8 cellular contexts compared by ENCODE assay signal in genomic region chr19:39531834-39532232, GRCh38. TPM values are rescaled to one million over a fixed set of nuclear protein-coding genes. Genes with fewer than 3 reads are reported as not detected.
A peak's percentile ranks its signal among the peaks of the same experiment; 100 is the strongest.
DNase-seq lines count a peak whose midpoint lies in the region; ATAC-seq and TF ChIP-seq lines count a peak whose summit lies in the region.

No MANE protein-coding gene starts in this region.

- DNase-seq in activated CD4-positive, alpha-beta T cell treated with anti-CD3 and anti-CD28 coated beads, Interleukin-2, amount 10 ng/mL, durations not matched to agents 24 days and 14 days, result peak; percentile 62
- DNase-seq in activated CD4-positive, alpha-beta T cell treated with anti-CD3 and anti-CD28 coated beads for 4 hours, result no peak
- DNase-seq in adipocyte (ENCODE audit: low read depth), result no peak
- DNase-seq in left lung, result no peak
- no peak for DNase-seq in SW 1271 (lab: John Stamatoyannopoulos, UW)
- no peak for DNase-seq in NCI-H345 (lab: John Stamatoyannopoulos, UW)

- intact Hi-C loops in activated CD4-positive, alpha-beta T cell treated with anti-CD3 and anti-CD28 coated beads, Interleukin-2, amount 10 ng/mL, durations not matched to agents 24 days and 14 days (cut with micrococcal nuclease), result loop anchor here (1.0 to 5.0 kb wide), 5 partner anchors 25 to 410 kb away; no protein-coding TSS in a partner anchor
- intact Hi-C loops in left lung (cut with DNase I), result loop anchor here in 1 of 2 donors (10.0 kb wide), 1 partner anchor 57 kb away; no protein-coding TSS in a partner anchor

- TF ChIP-seq CTCF in left lung (IDR thresholded peaks at IDR 0.05), result no peak

- peaks cover 17% of the 10 kb centered on the region for H3K4me1 Mint-ChIP-seq in activated CD4-positive, alpha-beta T cell treated with anti-CD3 and anti-CD28 coated beads, Interleukin-2, amount 10 ng/mL, durations not matched to agents 24 days and 14 days

- 71% methylated on average over 14 of the region's 14 CpGs for WGBS in thymus

- no peaks in the 10 kb centered on the region for H3K9me3 Mint-ChIP-seq in activated CD4-positive, alpha-beta T cell treated with anti-CD3 and anti-CD28 coated beads, Interleukin-2, amount 10 ng/mL, durations not matched to agents 24 days and 14 days

- H3K27me3 ChIP-seq in adipocyte (replicated peaks; ENCODE audit: control insufficient read depth, insufficient read depth, low read length) (no peaks in the 10 kb centered on the region), left lung (no peaks in the 10 kb centered on the region), thymus (ENCODE audit: control insufficient read depth, insufficient read depth) (no peaks in the 10 kb centered on the region)

- no peak for ATAC-seq in left lung
- ATAC-seq in HG03342 (IDR thresholded peaks at IDR 0.05; ENCODE audit: unreplicated experiment), result no peak

- no peaks in the 10 kb centered on the region for H3K27me3 Mint-ChIP-seq in activated CD4-positive, alpha-beta T cell treated with anti-CD3 and anti-CD28 coated beads, Interleukin-2, amount 10 ng/mL, durations not matched to agents 24 days and 14 days

- peaks cover 5% of the 10 kb centered on the region for H3K36me3 Mint-ChIP-seq in activated CD4-positive, alpha-beta T cell treated with anti-CD3 and anti-CD28 coated beads, Interleukin-2, amount 10 ng/mL, durations not matched to agents 24 days and 14 days (ENCODE audit: low read depth)

- peaks cover 7% of the 10 kb centered on the region for H3K4me1 ChIP-seq in adipocyte (ENCODE audit: control insufficient read depth, insufficient read depth, low read length)
- peaks cover 3 to 12% of the 10 kb centered on the region in 2 donors for H3K4me1 ChIP-seq in left lung
- peaks cover 4% of the 10 kb centered on the region for H3K4me1 ChIP-seq in thymus (ENCODE audit: control insufficient read depth, insufficient read depth, low read length)

- peak overlapping the region; percentile 93 for H3K4me3 Mint-ChIP-seq in activated CD4-positive, alpha-beta T cell treated with anti-CD3 and anti-CD28 coated beads, Interleukin-2, amount 10 ng/mL, durations not matched to agents 24 days and 14 days

- H3K27ac Mint-ChIP-seq in activated CD4-positive, alpha-beta T cell treated with anti-CD3 and anti-CD28 coated beads, Interleukin-2, amount 10 ng/mL, durations not matched to agents 24 days and 14 days, result peak overlapping the region; percentile 90

- H3K36me3 ChIP-seq in adipocyte (ENCODE audit: control insufficient read depth, insufficient read depth, low read length, severe bottlenecking) (no peaks in the 10 kb centered on the region), left lung (no peaks in the 10 kb centered on the region), thymus (ENCODE audit: control insufficient read depth, insufficient read depth) (no peaks in the 10 kb centered on the region)

- peak overlapping the region; percentile 78 to 86 for H3K27ac ChIP-seq in left lung
- H3K27ac ChIP-seq in thymus (ENCODE audit: low read depth), result peak overlapping the region; percentile 6

- H3K9me3 ChIP-seq in adipocyte (ENCODE audit: control insufficient read depth, low read length) (no peaks in the 10 kb centered on the region), left lung (no peaks in the 10 kb centered on the region), thymus (ENCODE audit: control insufficient read depth) (no peaks in the 10 kb centered on the region)

- H3K9ac ChIP-seq in adipocyte (ENCODE audit: low read length), result peak overlapping the region; percentile 94

- H3K4me3 ChIP-seq in adipocyte (ENCODE audit: low read length), result peak overlapping the region; percentile 96
- peak overlapping the region; percentile 84 to 87 for H3K4me3 ChIP-seq in left lung
- H3K4me3 ChIP-seq in thymus (ENCODE audit: low read length), result peak overlapping the region; percentile 79

RNA-seq across cellular contexts. Expression of gene EID2B, which starts 0.8 kb away (rescaled TPM):
- total RNA-seq in activated CD4-positive, alpha-beta T cell treated with anti-CD3 and anti-CD28 coated beads, Interleukin-2, amount 10 ng/mL, durations not matched to agents 24 days and 14 days, result 3.4 and 3.6 TPM in 2 replicates
- total RNA-seq in left lung, result 1 to 10 TPM; 2.0 to 3.0 TPM
- 10.6 TPM for polyA plus RNA-seq in thymus

RNA-seq across cellular contexts. Expression of gene EID2, which starts 8.1 kb away (rescaled TPM):
- total RNA-seq in activated CD4-positive, alpha-beta T cell treated with anti-CD3 and anti-CD28 coated beads, Interleukin-2, amount 10 ng/mL, durations not matched to agents 24 days and 14 days, result 17.2 and 17.6 TPM in 2 replicates
- total RNA-seq in left lung, result 10 to 100 TPM; 16.6 to 16.8 TPM
- 29.3 TPM for polyA plus RNA-seq in thymus

RNA-seq across cellular contexts. Expression of gene SELENOV, which starts 16.9 kb away (rescaled TPM):
- not detected in 2 replicates for total RNA-seq in activated CD4-positive, alpha-beta T cell treated with anti-CD3 and anti-CD28 coated beads, Interleukin-2, amount 10 ng/mL, durations not matched to agents 24 days and 14 days
- not detected for total RNA-seq in left lung
- not detected for polyA plus RNA-seq in thymus

RNA-seq across cellular contexts. Expression of gene DLL3, which starts 33.1 kb away (rescaled TPM):
- 2.2 TPM in 2 replicates for total RNA-seq in activated CD4-positive, alpha-beta T cell treated with anti-CD3 and anti-CD28 coated beads, Interleukin-2, amount 10 ng/mL, durations not matched to agents 24 days and 14 days
- total RNA-seq in left lung, result under 1 TPM in 1 of 2 donors, not detected in 1; 0.12 TPM
- polyA plus RNA-seq in thymus, result 0.14 TPM

RNA-seq across cellular contexts. Expression of gene TIMM50, which starts 51.2 kb away (rescaled TPM):
- total RNA-seq in activated CD4-positive, alpha-beta T cell treated with anti-CD3 and anti-CD28 coated beads, Interleukin-2, amount 10 ng/mL, durations not matched to agents 24 days and 14 days, result 141 and 143 TPM in 2 replicates
- 10 to 100 TPM; 46.0 to 60.3 TPM for total RNA-seq in left lung
- polyA plus RNA-seq in thymus, result 44.0 TPM
